18 cellular contexts compared by ENCODE assay signal in the genomic region with DNA sequence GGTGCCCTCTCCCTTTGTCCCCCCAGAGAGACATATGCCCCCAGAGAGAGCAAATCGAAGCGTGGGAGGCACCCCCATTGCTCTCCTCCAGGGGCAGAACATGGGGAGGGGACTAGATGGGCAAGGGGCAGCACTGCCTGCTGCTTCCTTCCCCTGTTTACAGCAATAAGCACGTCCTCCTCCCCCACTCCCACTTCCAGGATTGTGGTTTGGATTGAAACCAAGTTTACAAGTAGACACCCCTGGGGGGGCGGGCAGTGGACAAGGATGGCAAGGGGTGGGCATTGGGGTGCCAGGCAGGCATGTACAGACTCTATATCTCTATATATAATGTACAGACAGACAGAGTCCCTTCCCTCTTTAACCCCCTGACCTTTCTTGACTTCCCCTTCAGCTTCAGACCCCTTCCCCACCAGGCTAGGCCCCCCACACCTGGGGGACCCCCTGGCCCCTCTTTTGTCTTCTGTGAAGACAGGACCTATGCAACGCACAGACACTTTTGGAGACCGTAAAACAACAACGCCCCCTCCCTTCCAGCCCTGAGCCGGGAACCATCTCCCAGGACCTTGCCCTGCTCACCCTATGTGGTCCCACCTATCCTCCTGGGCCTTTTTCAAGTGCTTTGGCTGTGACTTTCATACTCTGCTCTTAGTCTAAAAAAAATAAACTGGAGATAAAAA. TPM values are rescaled to one million over a fixed set of nuclear protein-coding genes. Genes with fewer than 3 reads are reported as not detected.
DNase-seq lines count a peak whose midpoint lies in the region; ATAC-seq, FAIRE-seq and TF ChIP-seq lines count a peak whose summit lies in the region.
"Had no signal": no experiment of that assay in that cellular context is flagged by ENCODE, and none has a peak within 500 bp of the region (broad histone marks: within the 10 kb centered on the region; RNA-seq: fewer than 3 reads in every experiment).

No MANE protein-coding gene starts in this region.

- H3K27ac Mint-ChIP-seq in MCF 10A (ENCODE audit: low read depth, unreplicated experiment) = no peak overlapping the region

- peak overlapping the region; percentile 100 for H3K4me3 Mint-ChIP-seq in MCF 10A (ENCODE audit: unreplicated experiment)

- H3K36me3 ChIP-seq in breast epithelium (no peaks in the 10 kb centered on the region), NT2/D1 (ENCODE audit: insufficient read depth, insufficient read length, low read length) (no peaks in the 10 kb centered on the region), bronchial epithelial cell (ENCODE audit: control insufficient read depth, insufficient read depth, low read length) (peaks cover 3% of the 10 kb centered on the region)
- H3K36me3 ChIP-seq: ovary, tibial nerve had no signal

- H3K27ac ChIP-seq in breast epithelium = no peak overlapping the region
- H3K27ac ChIP-seq: hepatocyte, ovary, tibial nerve had no signal

- H3K9me3 Mint-ChIP-seq in MCF 10A (ENCODE audit: unreplicated experiment) = no peaks in the 10 kb centered on the region
- H3K9me3 Mint-ChIP-seq: activated naive CD4-positive, alpha-beta T cell treated with anti-CD3 and anti-CD28 coated beads, Interleukin-2, amount 10 ng/mL, durations not matched to agents 7 days and 5 days had no signal

- ATAC-seq in left colon = no peak
- no peak for ATAC-seq in GM19467 (IDR thresholded peaks at IDR 0.05; ENCODE audit: unreplicated experiment)
- no peak for ATAC-seq in HG03280 (IDR thresholded peaks at IDR 0.05; ENCODE audit: unreplicated experiment)
- ATAC-seq: mucosa of descending colon had no signal

- H3K27me3 ChIP-seq in breast epithelium (peaks cover 14% of the 10 kb centered on the region in 2 donors), NT2/D1 (ENCODE audit: insufficient read depth, insufficient read length) (peaks cover 29% of the 10 kb centered on the region), bronchial epithelial cell (ENCODE audit: control insufficient read depth, insufficient read depth, low read length) (peaks cover under 1% of the 10 kb centered on the region)

- H3K4me1 ChIP-seq in breast epithelium (peaks cover 15 to 20% of the 10 kb centered on the region in 2 donors), NT2/D1 (ENCODE audit: insufficient read depth, insufficient read length) (peaks cover 46% of the 10 kb centered on the region)

- FAIRE-seq in bronchial epithelial cell (lab: Jason Lieb, UNC) = no peak
- FAIRE-seq: D721Med, HTR-8/SVneo had no signal

- H3K36me3 Mint-ChIP-seq in MCF 10A (ENCODE audit: insufficient read depth, unreplicated experiment) = no peaks in the 10 kb centered on the region

- POLR2A ChIA-PET in MCF 10A (lab: Yijun Ruan, JAX) = interaction anchor here (3.8 kb wide), 1 partner anchor 41 kb away, joined by 35 read pairs; the partner anchor contains the start of gene EFNA1

- DNase-seq in MCF 10A (ENCODE audit: unreplicated experiment) (no peak), breast epithelium (ENCODE audit: low spot score in 2 of 2) (no peak), NT2/D1 (ENCODE audit: low read depth, low spot score) (no peak), bronchial epithelial cell (ENCODE audit: low read depth) (no peak), left colon (no peak), middle frontal gyrus (ENCODE audit: extremely low spot score, low spot score) (no peak)
- DNase-seq: activated naive CD4-positive, alpha-beta T cell treated with anti-CD3 and anti-CD28 coated beads, Interleukin-2, amount 10 ng/mL, durations not matched to agents 7 days and 5 days; effector CD4-positive, alpha-beta T cell; MV-4-11; NCI-H2107 had no signal

- intact Hi-C loops in MCF 10A (cut with micrococcal nuclease) = no loop called here
- intact Hi-C loops in breast epithelium (cut with DNase I; ENCODE audit: low total_unique reads) = no loop called here
- intact Hi-C loops in left colon (cut with DNase I, micrococcal nuclease) = no loop called here

- BruUV-seq in MCF 10A (replicated peaks; lab: Mats Ljungman, UMichigan) = TSS peak; percentile 21

- TF ChIP-seq POLR2A in breast epithelium (IDR thresholded peaks at IDR 0.05) = no peak

- H3K4me3 ChIP-seq in breast epithelium (no peak overlapping the region), NT2/D1 (ENCODE audit: insufficient read length, low read depth) (no peak overlapping the region), bronchial epithelial cell (ENCODE audit: low read depth, low read length) (no peak overlapping the region)
- H3K4me3 ChIP-seq: hepatocyte, mucosa of descending colon, ovary, tibial nerve had no signal

- H3K4me1 Mint-ChIP-seq in MCF 10A (ENCODE audit: insufficient read depth, unreplicated experiment) = peaks cover 30% of the 10 kb centered on the region

- H3K9ac ChIP-seq in NT2/D1 (ENCODE audit: insufficient read length, low read depth) = peak overlapping the region; percentile 34

- H3K27me3 Mint-ChIP-seq in MCF 10A (ENCODE audit: insufficient read depth, unreplicated experiment) = peaks cover 2% of the 10 kb centered on the region

- TF ChIP-seq CTCF in MCF 10A (IDR thresholded peaks at IDR 0.05; ENCODE audit: unreplicated experiment) = no peak
- no peak for TF ChIP-seq CTCF in breast epithelium (IDR thresholded peaks at IDR 0.05)
- peak; percentile 3 for TF ChIP-seq CTCF in bronchial epithelial cell (IDR thresholded peaks at IDR 0.05; ENCODE audit: insufficient read depth, low read length, severe bottlenecking)

- CTCF ChIA-PET in MCF 10A (lab: Yijun Ruan, JAX) = interaction anchor here (0.6 to 5.2 kb wide), 15 partner anchors 9 to 141 kb away, joined by 3 to 78 read pairs (median 10); partner anchors contain the start of genes ADAM15 and KRTCAP2

- H3K9me3 ChIP-seq in breast epithelium (no peaks in the 10 kb centered on the region), NT2/D1 (ENCODE audit: insufficient read depth, low read length) (no peaks in the 10 kb centered on the region)
- H3K9me3 ChIP-seq: mucosa of descending colon, ovary, tibial nerve had no signal

RNA-seq across cellular contexts. Expression of gene EFNA3, which starts 8.4 kb away (rescaled TPM):
- total RNA-seq in MCF 10A (2022) = 1.6 and 1.7 TPM in 2 replicates
- total RNA-seq in breast epithelium = 1 to 10 TPM; 1.6 to 7.2 (median 6.6) TPM
- 3.7 and 11.9 TPM in 2 replicates for total RNA-seq in bronchial epithelial cell
- 10 to 100 TPM in 1 of 2 donors, 1 to 10 TPM in 1; 7.7 to 23.1 TPM for total RNA-seq in left colon

RNA-seq across cellular contexts. Expression of gene EFNA4, which starts 23.5 kb away (rescaled TPM):
- 7.4 and 9.5 TPM in 2 replicates for total RNA-seq in MCF 10A (2022)
- total RNA-seq in breast epithelium = 10 to 100 TPM in 2 of 3 donors, 1 to 10 TPM in 1; 4.8 to 26.6 (median 23.9) TPM
- total RNA-seq in bronchial epithelial cell = 8.7 and 12.9 TPM in 2 replicates
- 10 to 100 TPM; 23.0 to 33.5 TPM for total RNA-seq in left colon

RNA-seq across cellular contexts. Expression of gene ADAM15, which starts 35.9 kb away (rescaled TPM):
- total RNA-seq in MCF 10A (2022) (385 and 456 TPM in 2 replicates), breast epithelium (100 to 1,000 TPM in 2 of 3 donors, 10 to 100 TPM in 1; 97.8 to 155 (median 109) TPM), bronchial epithelial cell (181 and 322 TPM in 2 replicates), left colon (100 to 1,000 TPM in 1 of 2 donors, 10 to 100 TPM in 1; 88.9 to 160 TPM)

RNA-seq across cellular contexts. Expression of gene EFNA1, which starts 40.7 kb away (rescaled TPM):
- total RNA-seq in MCF 10A (2022) (38.9 and 42.3 TPM in 2 replicates), breast epithelium (100 to 1,000 TPM in 2 of 3 donors, 10 to 100 TPM in 1; 18.7 to 163 (median 120) TPM), bronchial epithelial cell (31.9 and 54.3 TPM in 2 replicates), left colon (100 to 1,000 TPM in 1 of 2 donors, 10 to 100 TPM in 1; 63.0 to 176 TPM)

RNA-seq across cellular contexts. Expression of gene SLC50A1, which starts 48.7 kb away (rescaled TPM):
- total RNA-seq in MCF 10A (2022) (91.2 and 97.8 TPM in 2 replicates), breast epithelium (10 to 100 TPM; 25.0 to 32.4 (median 28.5) TPM), bronchial epithelial cell (149 and 161 TPM in 2 replicates), left colon (100 to 1,000 TPM in 1 of 2 donors, 10 to 100 TPM in 1; 70.6 to 107 TPM)
